ENCODE assay signal across 36 cellular contexts in genomic region chr11:85866137-85866827, GRCh38. TPM values are rescaled to one million over a fixed set of nuclear protein-coding genes. Genes with fewer than 3 reads are reported as not detected.
"Had no signal": no experiment of that assay in that cellular context is flagged by ENCODE, and none has a peak within 500 bp of the region (broad histone marks: within the 10 kb centered on the region; RNA-seq: fewer than 3 reads in every experiment).

No MANE protein-coding gene starts in this region.

- H3K9me3 ChIP-seq: heart left ventricle, left ventricle myocardium inferior, neutrophil, ovary, prostate gland, sigmoid colon, spleen, stomach, testis, thyroid gland, transverse colon, upper lobe of left lung, vagina had no signal

- FAIRE-seq: islet of Langerhans, kidney, small intestine had no signal

- H3K36me3 Mint-ChIP-seq: immature natural killer cell; memory B cell; naive thymus-derived CD8-positive, alpha-beta T cell; neural progenitor cell; stimulated activated memory B cell treated with anti-CD40 and anti-IgM and Interleukin-4, amounts not matched to agents 10 μg/mL and 1 μg/mL and 100 μg/mL, for 72 hours had no signal

- H3K27ac ChIP-seq: heart left ventricle, left ventricle myocardium inferior, neural progenitor cell, neutrophil, ovary, prostate gland, sigmoid colon, spleen, stomach, testis, thyroid gland, transverse colon, upper lobe of left lung, vagina had no signal

- DNase-seq: heart left ventricle; hypothalamus; immature natural killer cell; kidney; left colon; left ventricle myocardium inferior; naive thymus-derived CD8-positive, alpha-beta T cell; occipital lobe; ovary; retina; right cardiac atrium; sigmoid colon; small intestine; spleen; stimulated activated CD4-positive, alpha-beta T cell treated with anti-CD3 and anti-CD28 coated beads, Interleukin-1b, Interleukin-23, amount 100 ng/mL, for 48 hours; stimulated activated CD4-positive, alpha-beta T cell treated with anti-CD3 and anti-CD28 coated beads, Interleukin-2, amount 100 ng/mL, for 48 hours; stimulated activated CD4-positive, alpha-beta T cell treated with anti-CD3 and anti-CD28 coated beads, Interleukin-4, amount 100 ng/mL, for 4 hours; stimulated activated CD8-positive, alpha-beta memory T cell treated with anti-CD3 and anti-CD28 coated beads, Interleukin-4, amount 100 ng/mL, for 48 hours; stimulated activated naive CD4-positive, alpha-beta T cell treated with Interleukin-2 at 50 U/mL for 16 hours; stomach; testis; thyroid gland; transverse colon; upper lobe of left lung had no signal

- H3K4me2 ChIP-seq: neural progenitor cell had no signal

- H3K4me1 Mint-ChIP-seq: immature natural killer cell; memory B cell; naive thymus-derived CD8-positive, alpha-beta T cell; nephron; neural progenitor cell; stimulated activated memory B cell treated with anti-CD40 and anti-IgM and Interleukin-4, amounts not matched to agents 10 μg/mL and 1 μg/mL and 100 μg/mL, for 72 hours had no signal

- H3K9ac ChIP-seq: neural progenitor cell had no signal

- H3K36me3 ChIP-seq: heart left ventricle, left ventricle myocardium inferior, neural progenitor cell, neutrophil, ovary, prostate gland, sigmoid colon, spleen, stomach, thyroid gland, transverse colon, upper lobe of left lung, vagina had no signal

- H3K4me3 Mint-ChIP-seq: immature natural killer cell; memory B cell; naive thymus-derived CD8-positive, alpha-beta T cell; nephron; neural progenitor cell; stimulated activated memory B cell treated with anti-CD40 and anti-IgM and Interleukin-4, amounts not matched to agents 10 μg/mL and 1 μg/mL and 100 μg/mL, for 72 hours had no signal

- H3K4me3 ChIP-seq: heart left ventricle, left ventricle myocardium inferior, neural progenitor cell, ovary, prostate gland, sigmoid colon, spleen, stomach, testis, thyroid gland, transverse colon, upper lobe of left lung, vagina had no signal

- H3K9me3 Mint-ChIP-seq: immature natural killer cell; memory B cell; naive thymus-derived CD8-positive, alpha-beta T cell; nephron; neural progenitor cell; stimulated activated memory B cell treated with anti-CD40 and anti-IgM and Interleukin-4, amounts not matched to agents 10 μg/mL and 1 μg/mL and 100 μg/mL, for 72 hours had no signal

- ATAC-seq: heart left ventricle; left colon; naive thymus-derived CD8-positive, alpha-beta T cell; right cardiac atrium; stimulated activated memory B cell treated with anti-CD40 and anti-IgM and Interleukin-4, amounts not matched to agents 10 μg/mL and 1 μg/mL and 100 μg/mL, for 72 hours had no signal

- H3K4me1 ChIP-seq: heart left ventricle, left ventricle myocardium inferior, neural progenitor cell, prostate gland, sigmoid colon, spleen, stomach, testis, thyroid gland, transverse colon, upper lobe of left lung, vagina had no signal

- H3K27me3 Mint-ChIP-seq: memory B cell; naive thymus-derived CD8-positive, alpha-beta T cell; stimulated activated memory B cell treated with anti-CD40 and anti-IgM and Interleukin-4, amounts not matched to agents 10 μg/mL and 1 μg/mL and 100 μg/mL, for 72 hours had no signal

- H3K27ac Mint-ChIP-seq: immature natural killer cell; memory B cell; nephron; neural progenitor cell; stimulated activated memory B cell treated with anti-CD40 and anti-IgM and Interleukin-4, amounts not matched to agents 10 μg/mL and 1 μg/mL and 100 μg/mL, for 72 hours had no signal

- H3K27me3 ChIP-seq: heart left ventricle, neural progenitor cell, neutrophil, ovary, sigmoid colon, spleen, stomach, testis, thyroid gland, transverse colon, upper lobe of left lung, vagina had no signal

- H2AFZ ChIP-seq: neural progenitor cell had no signal

RNA-seq across cellular contexts. Expression of gene CCDC83, which starts 11.1 kb away (rescaled TPM):
- total RNA-seq: heart left ventricle; kidney; left colon; left ventricle myocardium inferior; lower leg skin; lung microvascular endothelial cell; mucosa of gallbladder; naive thymus-derived CD8-positive, alpha-beta T cell; occipital lobe; ovary; right cardiac atrium; sigmoid colon; spleen; thyroid gland; transverse colon; upper lobe of left lung; urinary bladder; vagina had no signal
- polyA plus RNA-seq: heart left ventricle; immature natural killer cell; naive thymus-derived CD8-positive, alpha-beta T cell; ovary; right cardiac atrium; sigmoid colon; small intestine; spleen; stomach; urinary bladder had no signal
